ENCODE assay signal across 8 cellular contexts in the genomic region with DNA sequence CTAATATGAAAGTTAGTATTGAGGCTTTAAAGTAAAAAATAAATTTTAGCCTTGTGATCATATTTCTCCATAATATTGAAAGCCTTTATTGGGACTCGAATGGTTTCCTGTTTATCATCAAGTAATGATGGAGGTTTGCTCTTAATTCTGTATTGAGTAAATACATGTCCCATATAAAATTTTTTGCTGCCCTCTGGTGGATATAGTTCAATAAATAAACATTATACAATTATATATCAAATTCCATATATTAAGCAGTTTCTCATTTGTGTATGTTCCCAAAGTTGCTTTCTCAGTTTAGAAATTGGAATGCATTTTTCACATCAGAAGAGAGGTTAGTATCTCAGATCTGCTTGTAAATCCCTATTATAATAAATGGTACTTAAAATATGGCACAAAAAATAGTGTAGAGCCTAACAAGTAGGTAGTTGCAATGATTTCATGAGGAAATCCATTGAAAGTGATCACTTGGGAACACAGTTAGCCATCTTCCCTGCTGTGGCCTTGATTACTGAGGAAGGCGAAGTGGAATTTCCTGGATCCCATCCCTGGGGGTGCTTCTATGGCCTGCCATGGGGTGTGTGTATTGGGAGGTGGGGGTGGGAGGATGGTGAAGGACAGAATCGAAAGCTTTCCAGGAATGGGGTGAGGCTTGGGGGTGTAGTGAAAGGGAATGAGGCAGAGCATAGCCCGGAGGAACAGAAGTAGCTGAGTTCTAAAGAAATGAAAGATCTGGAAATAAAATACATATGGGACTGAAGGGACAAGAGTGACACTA.
DNase-seq lines count a peak whose midpoint lies in the region; TF ChIP-seq lines count a peak whose summit lies in the region.

No MANE protein-coding gene starts in this region.

- peaks cover 14% of the 10 kb centered on the region for H3K9me3 Mint-ChIP-seq in activated naive CD8-positive, alpha-beta T cell treated with anti-CD3 and anti-CD28 coated beads for 36 hours

- H3K4me3 Mint-ChIP-seq in activated naive CD8-positive, alpha-beta T cell treated with anti-CD3 and anti-CD28 coated beads for 36 hours: no peak overlapping the region

- WGBS in lower leg skin, 2 donors: 41 to 43% methylated on average over 4 of the region's 4 CpGs

- H3K36me3 Mint-ChIP-seq in activated naive CD8-positive, alpha-beta T cell treated with anti-CD3 and anti-CD28 coated beads for 36 hours: peaks cover 12% of the 10 kb centered on the region

- TF ChIP-seq CTCF in C4-2B (conservative IDR thresholded peaks at IDR 0.05) (peak; percentile 31), lower leg skin (IDR thresholded peaks at IDR 0.05) (no peak)

- peaks cover 6% of the 10 kb centered on the region for H3K4me1 Mint-ChIP-seq in activated naive CD8-positive, alpha-beta T cell treated with anti-CD3 and anti-CD28 coated beads for 36 hours

- no peak overlapping the region for H3K27ac ChIP-seq in C4-2B

- peak; percentile 38 for DNase-seq in HT-29 (ENCODE audit: low spot score)
- DNase-seq in OCI-M1 (lab: John Stamatoyannopoulos, UW): peak; percentile 80
- peak; percentile 2 to 32 for DNase-seq in erythroblast (lab: John Stamatoyannopoulos, UW)
- DNase-seq in pons (ENCODE audit: low spot score): peak; percentile 86
- no peak for DNase-seq in activated CD4-positive, alpha-beta T cell treated with anti-CD3 and anti-CD28 coated beads, Interleukin-2, amount 50 U/mL, for 4 hours
- DNase-seq in activated naive CD8-positive, alpha-beta T cell treated with anti-CD3 and anti-CD28 coated beads for 36 hours: no peak
- no peak for DNase-seq in lower leg skin (ENCODE audit: low spot score in 2 of 2)

- no peak overlapping the region for H3K27ac Mint-ChIP-seq in activated naive CD8-positive, alpha-beta T cell treated with anti-CD3 and anti-CD28 coated beads for 36 hours

- no peaks in the 10 kb centered on the region for H3K27me3 Mint-ChIP-seq in activated naive CD8-positive, alpha-beta T cell treated with anti-CD3 and anti-CD28 coated beads for 36 hours

- intact Hi-C loops in lower leg skin (cut with DNase I; ENCODE audit: low total_unique reads): loop anchor here (10.0 kb wide), 1 partner anchor 228 kb away; no protein-coding TSS in a partner anchor

- TF ChIP-seq POLR2A in erythroblast (IDR thresholded peaks at IDR 0.05; ENCODE audit: low read length) (no peak), lower leg skin (IDR thresholded peaks at IDR 0.05) (no peak)

- H3K4me3 ChIP-seq in lower leg skin (ENCODE audit: low read depth, poor library complexity, severe bottlenecking): no peak overlapping the region

Comparison
In these comparisons a context has a peak if more than half of its experiments do, and no peak if none do; other contexts are left out.
1. DNase-seq: peak in HT-29 (single experiment), OCI-M1 (single experiment), erythroblast (2 of 2) and pons (single experiment); none in activated CD4-positive, alpha-beta T cell treated with anti-CD3 and anti-CD28 coated beads, Interleukin-2, amount 50 U/mL, for 4 hours (0 of 2), activated naive CD8-positive, alpha-beta T cell treated with anti-CD3 and anti-CD28 coated beads for 36 hours (single experiment) and lower leg skin (0 of 2).